In the genomic region with DNA sequence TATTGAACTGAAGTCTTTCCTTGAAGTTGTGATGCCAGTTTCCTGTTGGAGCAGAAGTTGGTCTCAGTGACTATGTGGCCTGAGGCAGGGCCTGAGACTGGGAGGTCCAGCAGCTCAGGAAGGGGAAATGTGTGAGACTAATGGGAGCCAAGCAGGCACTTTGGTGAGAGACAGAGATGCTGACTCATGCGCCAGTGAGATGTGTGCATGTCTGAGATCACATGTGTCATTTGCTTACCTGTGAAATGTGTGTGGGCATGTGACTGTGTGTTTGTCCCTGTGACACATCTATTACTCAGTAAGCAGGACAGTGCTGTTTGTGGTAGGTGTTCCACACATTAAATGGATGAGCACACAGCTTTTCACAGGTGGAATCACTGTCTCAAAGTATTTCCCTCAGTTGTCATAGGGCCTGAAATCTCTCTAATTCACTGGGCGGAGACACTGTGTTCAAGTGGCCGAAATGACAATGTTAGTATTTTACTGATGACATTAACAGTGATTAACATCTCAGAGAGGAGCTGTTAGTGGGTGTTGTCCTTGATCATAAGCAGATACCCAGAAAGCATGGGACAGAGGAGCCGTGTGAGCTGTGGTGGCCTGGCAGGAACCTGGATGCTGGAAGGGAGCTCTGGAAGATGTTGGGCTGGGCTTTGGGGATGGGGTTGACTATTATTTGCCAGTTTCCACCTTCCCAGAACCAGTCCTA, we compare ENCODE assay signal across 1 cellular context.
TF ChIP-seq lines count a peak whose summit lies in the region.

No MANE protein-coding gene starts in this region.

TF ChIP-seq in IMR-90, 13 proteins besides CTCF, POLR2A, EP300 and RAD21 (continued from another document):
- TF ChIP-seq MXI1 (IDR thresholded peaks at IDR 0.05; ENCODE audit: borderline replicate concordance, low read depth, low read length) (peak; percentile 13; the same call in 1 of the 2 replicates), NFE2L2 (IDR thresholded peaks at IDR 0.05; ENCODE audit: low read depth, low read length) (peak; percentile 66; the same call in 1 of the 2 replicates)
TF ChIP-seq in IMR-90: peak in this region for 6.
